1 cellular context compared by ENCODE assay signal in genomic region chr2:9630001-9630749, GRCh38.
TF ChIP-seq lines count a peak whose summit lies in the region.

No MANE protein-coding gene starts in this region.

TF ChIP-seq in HepG2, 621 proteins besides CTCF, POLR2A, EP300 and RAD21 (continued from another document and continues in another):
- no peak for TF ChIP-seq ZNF256 (CRISPR knock-in tag; conservative IDR thresholded peaks at IDR 0.05)
- no peak for TF ChIP-seq SIX1 (CRISPR knock-in tag; IDR thresholded peaks at IDR 0.05; ENCODE audit: borderline replicate concordance)
- TF ChIP-seq ZMYM4 (CRISPR knock-in tag; IDR thresholded peaks at IDR 0.05), result no peak
- TF ChIP-seq FOXA3 (CRISPR knock-in tag; IDR thresholded peaks at IDR 0.05), result peak; percentile 13; the same call in 1 of the 2 replicates
- peak; percentile 31; the same call in 1 of the 2 replicates for TF ChIP-seq MAX (IDR thresholded peaks at IDR 0.05)
- no peak for TF ChIP-seq MED13 (CRISPR knock-in tag; IDR thresholded peaks at IDR 0.05)
- peak; percentile 46; the same call in 1 of the 2 replicates for TF ChIP-seq ZNF333 (CRISPR knock-in tag; IDR thresholded peaks at IDR 0.05; ENCODE audit: borderline replicate concordance)
- TF ChIP-seq HOXD1 (CRISPR knock-in tag; IDR thresholded peaks at IDR 0.05), result 0 out of 2 replicates have a peak, but pooled peaks have one; percentile 33
- no peak for TF ChIP-seq SMARCC2 (IDR thresholded peaks at IDR 0.05)
- TF ChIP-seq HOXA9 (CRISPR knock-in tag; IDR thresholded peaks at IDR 0.05; ENCODE audit: borderline replicate concordance), result 0 out of 2 replicates have a peak, but pooled peaks have one; percentile 26
- TF ChIP-seq TOPORS (CRISPR knock-in tag; IDR thresholded peaks at IDR 0.05), result 0 out of 2 replicates have a peak, but pooled peaks have one; percentile 3
- TF ChIP-seq CHD2 (IDR thresholded peaks at IDR 0.05; ENCODE audit: low read depth, low read length), result no peak
- TF ChIP-seq ZNF83 (CRISPR knock-in tag; IDR thresholded peaks at IDR 0.05; ENCODE audit: borderline replicate concordance), result no peak
- no peak for TF ChIP-seq GABPB1 (CRISPR knock-in tag; IDR thresholded peaks at IDR 0.05)
- TF ChIP-seq MAFF (IDR thresholded peaks at IDR 0.05; ENCODE audit: low read depth, low read length), result no peak
- no peak for TF ChIP-seq AGO1 (IDR thresholded peaks at IDR 0.05; ENCODE audit: low read depth, low read length, poor library complexity, severe bottlenecking)
- no peak; the same call in 1 of the 2 replicates for TF ChIP-seq ZNF570 (CRISPR knock-in tag; IDR thresholded peaks at IDR 0.05; ENCODE audit: borderline replicate concordance)
- TF ChIP-seq ZNF335 (CRISPR knock-in tag; IDR thresholded peaks at IDR 0.05), result 0 out of 2 replicates have a peak, but pooled peaks have one; percentile 45
- TF ChIP-seq ZUFSP (CRISPR knock-in tag; IDR thresholded peaks at IDR 0.05; ENCODE audit: borderline replicate concordance), result no peak
- TF ChIP-seq ASH2L (IDR thresholded peaks at IDR 0.05; ENCODE audit: insufficient read length, low read depth, low read length), result peak; percentile 49
- TF ChIP-seq ZNF337 (CRISPR knock-in tag; IDR thresholded peaks at IDR 0.05; ENCODE audit: borderline replicate concordance, low read depth), result 0 out of 2 replicates have a peak, but pooled peaks have one; percentile 7
- TF ChIP-seq ZFP82 (CRISPR knock-in tag; IDR thresholded peaks at IDR 0.05; ENCODE audit: borderline replicate concordance), result no peak
- TF ChIP-seq HES4 (CRISPR knock-in tag; IDR thresholded peaks at IDR 0.05; ENCODE audit: borderline replicate concordance), result no peak
- TF ChIP-seq TGIF2 (CRISPR knock-in tag; IDR thresholded peaks at IDR 0.05), result no peak; the same call in 1 of the 2 replicates
- TF ChIP-seq ZNF329 (CRISPR knock-in tag; IDR thresholded peaks at IDR 0.05; ENCODE audit: low read depth), result no peak
- no peak for TF ChIP-seq KAT2B (IDR thresholded peaks at IDR 0.05; ENCODE audit: borderline replicate concordance, low read depth, low read length)
- no peak for TF ChIP-seq GMEB2 (CRISPR knock-in tag; IDR thresholded peaks at IDR 0.05; ENCODE audit: low read depth)
- TF ChIP-seq BRD4 (CRISPR knock-in tag; IDR thresholded peaks at IDR 0.05), result no peak
- peak; percentile 65; the same call in 1 of the 2 replicates for TF ChIP-seq NFE2L1 (CRISPR knock-in tag; IDR thresholded peaks at IDR 0.05; ENCODE audit: borderline replicate concordance)
- no peak for TF ChIP-seq KMT2B (CRISPR knock-in tag; IDR thresholded peaks at IDR 0.05)
- peak; percentile 77; the same call in 1 of the 2 replicates for TF ChIP-seq ZNF839 (CRISPR knock-in tag; IDR thresholded peaks at IDR 0.05; ENCODE audit: borderline replicate concordance)
- TF ChIP-seq KLF11 (CRISPR knock-in tag; IDR thresholded peaks at IDR 0.05), result no peak
- peak; percentile 39; the same call in 1 of the 2 replicates for TF ChIP-seq ZBTB14 (CRISPR knock-in tag; IDR thresholded peaks at IDR 0.05)
- TF ChIP-seq SP140L (CRISPR knock-in tag; IDR thresholded peaks at IDR 0.05; ENCODE audit: borderline replicate concordance), result 0 out of 2 replicates have a peak, but pooled peaks have one; percentile 13
- no peak for TF ChIP-seq KDM3A (CRISPR knock-in tag; IDR thresholded peaks at IDR 0.05; ENCODE audit: low read depth)
- TF ChIP-seq PATZ1 (CRISPR knock-in tag; IDR thresholded peaks at IDR 0.05), result peak; percentile 18; the same call in 1 of the 2 replicates
- no peak for TF ChIP-seq SCMH1 (CRISPR knock-in tag; IDR thresholded peaks at IDR 0.05; ENCODE audit: borderline replicate concordance)
- TF ChIP-seq DNMT1 (CRISPR knock-in tag; IDR thresholded peaks at IDR 0.05), result peak; percentile 71; the same call in 1 of the 2 replicates
- no peak for TF ChIP-seq ZNF383 (CRISPR knock-in tag; IDR thresholded peaks at IDR 0.05; ENCODE audit: borderline replicate concordance)
- TF ChIP-seq ARHGAP35 (CRISPR knock-in tag; IDR thresholded peaks at IDR 0.05; ENCODE audit: borderline replicate concordance), result no peak; the same call in 1 of the 2 replicates
- 0 out of 2 replicates have a peak, but pooled peaks have one; percentile 27 for TF ChIP-seq ZBTB26 (CRISPR knock-in tag; IDR thresholded peaks at IDR 0.05; ENCODE audit: borderline replicate concordance)
- TF ChIP-seq ZNF775 (CRISPR knock-in tag; IDR thresholded peaks at IDR 0.05; ENCODE audit: borderline replicate concordance), result 0 out of 2 replicates have a peak, but pooled peaks have one; percentile 54
- 0 out of 2 replicates have a peak, but pooled peaks have one; percentile 33 for TF ChIP-seq ZNF747 (CRISPR knock-in tag; IDR thresholded peaks at IDR 0.05; ENCODE audit: borderline replicate concordance)
- no peak; the same call in 1 of the 2 replicates for TF ChIP-seq RBFOX2 (IDR thresholded peaks at IDR 0.05; ENCODE audit: low read depth, low read length)
- 0 out of 2 replicates have a peak, but pooled peaks have one; percentile 67 for TF ChIP-seq ZNF44 (CRISPR knock-in tag; IDR thresholded peaks at IDR 0.05)
- TF ChIP-seq MXD3 (CRISPR knock-in tag; IDR thresholded peaks at IDR 0.05), result peak; percentile 41
- TF ChIP-seq ZNF276 (CRISPR knock-in tag; IDR thresholded peaks at IDR 0.05; ENCODE audit: low read depth), result peak; percentile 53; the same call in 1 of the 2 replicates
- TF ChIP-seq ZBTB39 (CRISPR knock-in tag; IDR thresholded peaks at IDR 0.05), result no peak
- no peak for TF ChIP-seq ZNF792 (CRISPR knock-in tag; IDR thresholded peaks at IDR 0.05)
- 0 out of 2 replicates have a peak, but pooled peaks have one; percentile 14 for TF ChIP-seq WIZ (CRISPR knock-in tag; IDR thresholded peaks at IDR 0.05)
- TF ChIP-seq DPF2 (CRISPR knock-in tag; IDR thresholded peaks at IDR 0.05; ENCODE audit: borderline replicate concordance, low read depth), result no peak
- peak; percentile 68; the same call in 1 of the 2 replicates for TF ChIP-seq KAT7 (CRISPR knock-in tag; IDR thresholded peaks at IDR 0.05; ENCODE audit: borderline replicate concordance)
- no peak for TF ChIP-seq SRSF4 (IDR thresholded peaks at IDR 0.05; ENCODE audit: low read depth, low read length, poor library complexity, severe bottlenecking)
- TF ChIP-seq ZNF362 (CRISPR knock-in tag; IDR thresholded peaks at IDR 0.05; ENCODE audit: borderline replicate concordance), result no peak
- TF ChIP-seq ZNF549 (CRISPR knock-in tag; IDR thresholded peaks at IDR 0.05), result no peak
- TF ChIP-seq ZNF713 (CRISPR knock-in tag; IDR thresholded peaks at IDR 0.05), result 0 out of 2 replicates have a peak, but pooled peaks have one; percentile 33
